Comparison of ENCODE assay signal across 29 cellular contexts in the genomic region with DNA sequence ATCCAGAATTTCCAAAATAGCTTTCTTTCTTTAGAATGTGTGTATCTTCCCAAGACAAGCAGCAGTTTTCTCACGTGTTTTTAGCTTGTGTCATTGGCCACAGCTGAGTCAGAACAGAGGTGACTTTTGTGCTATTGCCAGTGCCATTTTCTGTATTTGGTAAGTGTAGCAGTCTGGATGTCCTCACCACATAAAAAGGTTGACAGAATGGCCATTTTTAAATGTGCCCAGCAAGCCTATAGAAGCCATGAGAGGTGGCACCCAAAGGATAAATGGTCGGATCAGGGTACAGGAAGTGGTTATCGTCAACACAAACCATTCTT.
DNase-seq lines count a peak whose midpoint lies in the region; ATAC-seq and TF ChIP-seq lines count a peak whose summit lies in the region.
"Had no signal": no experiment of that assay in that cellular context is flagged by ENCODE, and none has a peak within 500 bp of the region (broad histone marks: within the 10 kb centered on the region; RNA-seq: fewer than 3 reads in every experiment).

No MANE protein-coding gene starts in this region.

- H3K36me3 ChIP-seq in HCT116 (ENCODE audit: control insufficient read depth in 1 of 2, insufficient read depth in 2 of 2, low read length in 2 of 2): no peaks in the 10 kb centered on the region
- H3K36me3 ChIP-seq in endodermal cell (ENCODE audit: control insufficient read depth, insufficient read depth, low read length): no peaks in the 10 kb centered on the region
- no peaks in the 10 kb centered on the region for H3K36me3 ChIP-seq in skeletal muscle tissue (ENCODE audit: control insufficient read depth in 3 of 3, insufficient read depth in 3 of 3, low read length in 3 of 3)
- no peaks in the 10 kb centered on the region for H3K36me3 ChIP-seq in suprapubic skin
- H3K36me3 ChIP-seq: breast epithelium, colonic mucosa, HAP-1, lower lobe of right lung, pancreas, thoracic aorta, uterus had no signal

- no peaks in the 10 kb centered on the region for H3K27me3 Mint-ChIP-seq in endodermal cell (ENCODE audit: insufficient read depth)
- H3K27me3 Mint-ChIP-seq: CD4-positive, CD25-positive, alpha-beta regulatory T cell had no signal

- TF ChIP-seq POLR2A in HCT116 (IDR thresholded peaks at IDR 0.05; ENCODE audit: borderline replicate concordance, extremely low read depth, insufficient read depth, insufficient read length): no peak
- TF ChIP-seq POLR2A in suprapubic skin (IDR thresholded peaks at IDR 0.05): no peak

- peaks cover 29% of the 10 kb centered on the region for H3K4me1 Mint-ChIP-seq in endodermal cell
- H3K4me1 Mint-ChIP-seq: CD4-positive, CD25-positive, alpha-beta regulatory T cell; nephron progenitor cell had no signal

- H3K27me3 ChIP-seq in HCT116 (ENCODE audit: insufficient read depth, low read length) (no peaks in the 10 kb centered on the region), endodermal cell (ENCODE audit: control insufficient read depth, insufficient read depth, low read length, poor library complexity, severe bottlenecking) (no peaks in the 10 kb centered on the region), skeletal muscle tissue (ENCODE audit: control insufficient read depth in 3 of 3, insufficient read depth in 3 of 3, low read length in 3 of 3) (no peaks in the 10 kb centered on the region), suprapubic skin (no peaks in the 10 kb centered on the region)
- H3K27me3 ChIP-seq: breast epithelium, colonic mucosa, pancreas, uterus had no signal

- CTCF ChIA-PET in HCT116 (lab: Charles Lee): no interaction called here

- intact Hi-C loops in HCT116 (cut with micrococcal nuclease) (no loop called here), left ventricle myocardium superior (cut with micrococcal nuclease) (no loop called here)

- ATAC-seq in HCT116 (no peak), left ventricle myocardium superior (peak; percentile 79), HG03095 (IDR thresholded peaks at IDR 0.05; ENCODE audit: unreplicated experiment) (no peak), HG03045 (IDR thresholded peaks at IDR 0.05; ENCODE audit: unreplicated experiment) (no peak)
- ATAC-seq: GM12878, lower lobe of right lung, pancreas, sciatic nerve had no signal

- H3K9me3 ChIP-seq in HCT116 (ENCODE audit: control insufficient read depth in 1 of 2, insufficient read depth in 1 of 2, low read depth in 1 of 2, low read length in 2 of 2) (no peaks in the 10 kb centered on the region), endodermal cell (ENCODE audit: control insufficient read depth, low read length) (no peaks in the 10 kb centered on the region), skeletal muscle tissue (ENCODE audit: control insufficient read depth in 3 of 3, low read length in 3 of 3) (no peaks in the 10 kb centered on the region), suprapubic skin (no peaks in the 10 kb centered on the region)
- H3K9me3 ChIP-seq: breast epithelium, colonic mucosa, HAP-1, lower lobe of right lung, pancreas, thoracic aorta, uterus had no signal

- no peak overlapping the region for H3K27ac ChIP-seq in HCT116 (ENCODE audit: low read depth, low read length)
- no peak overlapping the region for H3K27ac ChIP-seq in endodermal cell (ENCODE audit: low read depth, low read length)
- H3K27ac ChIP-seq in skeletal muscle tissue (ENCODE audit: low read depth, low read length): peak overlapping the region; percentile 70
- no peak overlapping the region for H3K27ac ChIP-seq in suprapubic skin
- H3K27ac ChIP-seq: colonic mucosa, lower lobe of right lung, pancreas, thoracic aorta, uterus had no signal

- peak overlapping the region; percentile 9 for H2AFZ ChIP-seq in HCT116 (ENCODE audit: low read depth, low read length, poor library complexity, severe bottlenecking)

- RAD21 ChIA-PET in HCT116 (lab: Charles Lee; ENCODE audit: low non-redundant PET in 1 of 2, low total read pairs in 2 of 2, uncharacterized antibody in 2 of 2, unreplicated experiment in 2 of 2): no interaction called here

- H3K36me3 Mint-ChIP-seq in endodermal cell (ENCODE audit: low read depth): no peaks in the 10 kb centered on the region
- H3K36me3 Mint-ChIP-seq: activated naive CD4-positive, alpha-beta T cell treated with anti-CD3 and anti-CD28 coated beads, Interleukin-2, amount 50 U/mL, for 24 hours; CD4-positive, CD25-positive, alpha-beta regulatory T cell had no signal

- no peak for TF ChIP-seq EP300 in suprapubic skin (IDR thresholded peaks at IDR 0.05)

- no peak overlapping the region for H3K4me2 ChIP-seq in HCT116 (ENCODE audit: low read length)

- no peaks in the 10 kb centered on the region for H3K79me2 ChIP-seq in HCT116 (ENCODE audit: insufficient read depth, low read length)

- TF ChIP-seq RAD21 in HCT116 (IDR thresholded peaks at IDR 0.05; ENCODE audit: low read depth): no peak

- H3K9me2 ChIP-seq in HCT116 (ENCODE audit: insufficient read depth): no peaks in the 10 kb centered on the region

- DNase-seq in HCT116 (ENCODE audit: low read depth, low spot score) (no peak), endodermal cell (peak; percentile 52), left ventricle myocardium superior (no peak), suprapubic skin (ENCODE audit: low spot score in 2 of 2) (no peak)
- DNase-seq: activated CD4-positive, alpha-beta T cell treated with anti-CD3 and anti-CD28 coated beads, Interleukin-2, amount 50 U/mL, for 4 hours; activated CD8-positive, alpha-beta memory T cell treated with anti-CD3 and anti-CD28 coated beads, Interleukin-2, amount 50 U/mL, for 4 hours; colonic mucosa; effector CD8-positive, alpha-beta T cell; erythroblast; lower lobe of right lung; MV-4-11; NCI-H1436 treated with DMSO at 0.1 percent for 48 hours; NCI-H345; NCI-H748 treated with DMSO at 0.1 percent for 48 hours; nephron progenitor cell; pancreas; stimulated activated naive CD4-positive, alpha-beta T cell treated with Interleukin-2 at 50 U/mL for 16 hours; T-helper 1 cell; uterus had no signal

- H4K20me1 ChIP-seq in HCT116 (ENCODE audit: insufficient read depth): no peaks in the 10 kb centered on the region

- no TSS peak for BruUV-seq in HCT116 (replicated peaks; lab: Mats Ljungman, UMichigan)

- 50 to 77% methylated on average over 1 to 2 of the region's 3 CpGs for WGBS in endodermal cell (ENCODE audit: insufficient coverage in 1 of 2, insufficient read length in 1 of 2), 2 experiments
- 54% methylated on average over 3 of the region's 3 CpGs for WGBS in suprapubic skin

- H3K9ac ChIP-seq in HCT116 (ENCODE audit: low read length) (no peak overlapping the region), endodermal cell (ENCODE audit: extremely low read depth, low read length, poor library complexity, severe bottlenecking) (peak overlapping the region; percentile 24), skeletal muscle tissue (ENCODE audit: low read depth in 1 of 3, low read length in 3 of 3) (no peak overlapping the region)

- H3K4me1 ChIP-seq in HCT116 (ENCODE audit: control insufficient read depth in 1 of 2, insufficient read depth in 2 of 2, low read length in 2 of 2) (no peaks in the 10 kb centered on the region), endodermal cell (ENCODE audit: control insufficient read depth, insufficient read depth, low read length) (peaks cover 19% of the 10 kb centered on the region), skeletal muscle tissue (ENCODE audit: control insufficient read depth in 3 of 3, insufficient read depth in 3 of 3, low read length in 3 of 3) (peaks cover 14 to 29% (median 16%) of the 10 kb centered on the region in 3 donors), suprapubic skin (no peaks in the 10 kb centered on the region)
- H3K4me1 ChIP-seq: breast epithelium, colonic mucosa, HAP-1, lower lobe of right lung, pancreas, uterus had no signal

- H3K4me3 ChIP-seq in HCT116 (replicated peaks in 1 of 2; ENCODE audit: low read depth in 1 of 2, low read length in 2 of 2): no peak overlapping the region
- H3K4me3 ChIP-seq in endodermal cell (ENCODE audit: low read length): no peak overlapping the region
- no peak overlapping the region for H3K4me3 ChIP-seq in skeletal muscle tissue (ENCODE audit: low read length in 3 of 3)
- no peak overlapping the region for H3K4me3 ChIP-seq in suprapubic skin
- H3K4me3 ChIP-seq: breast epithelium, colonic mucosa, GM12878, HAP-1, lower lobe of right lung, pancreas, thoracic aorta, uterus had no signal

- H3K27ac Mint-ChIP-seq in endodermal cell: peak overlapping the region; percentile 86
- H3K27ac Mint-ChIP-seq: activated naive CD4-positive, alpha-beta T cell treated with anti-CD3 and anti-CD28 coated beads, Interleukin-2, amount 50 U/mL, for 24 hours; CD4-positive, CD25-positive, alpha-beta regulatory T cell; nephron progenitor cell had no signal

- TF ChIP-seq CTCF in HCT116 (IDR thresholded peaks at IDR 0.05 in 2 of 3, conservative IDR thresholded peaks at IDR 0.05 in 1 of 3; ENCODE audit: borderline replicate concordance in 1 of 3, insufficient read depth in 1 of 3, low read depth in 2 of 3, low read length in 2 of 3) (no peak), endodermal cell (conservative IDR thresholded peaks at IDR 0.05) (no peak), suprapubic skin (IDR thresholded peaks at IDR 0.05) (no peak)

- no peak overlapping the region for H3K4me3 Mint-ChIP-seq in endodermal cell
- H3K4me3 Mint-ChIP-seq: activated naive CD4-positive, alpha-beta T cell treated with anti-CD3 and anti-CD28 coated beads, Interleukin-2, amount 50 U/mL, for 24 hours; CD4-positive, CD25-positive, alpha-beta regulatory T cell; nephron progenitor cell had no signal

- POLR2A ChIA-PET in HCT116 (lab: Charles Lee): no interaction called here

- H3K9me3 Mint-ChIP-seq in endodermal cell: no peaks in the 10 kb centered on the region
- H3K9me3 Mint-ChIP-seq: activated naive CD4-positive, alpha-beta T cell treated with anti-CD3 and anti-CD28 coated beads, Interleukin-2, amount 50 U/mL, for 24 hours; nephron progenitor cell had no signal

TF ChIP-seq in HCT116, 20 proteins besides CTCF, POLR2A, EP300 and RAD21 (continues in another document):
- no peak for TF ChIP-seq ZBTB33 (IDR thresholded peaks at IDR 0.05; ENCODE audit: extremely low read depth, insufficient replicate concordance, low read length)
- no peak for TF ChIP-seq ELF1 (IDR thresholded peaks at IDR 0.05; ENCODE audit: borderline replicate concordance, low read depth)
- no peak for TF ChIP-seq CBX3 (IDR thresholded peaks at IDR 0.05; ENCODE audit: low read depth)
